16 cellular contexts compared by ENCODE assay signal in genomic region chr2:18903750-18904149, GRCh38.
DNase-seq lines count a peak whose midpoint lies in the region; ATAC-seq and TF ChIP-seq lines count a peak whose summit lies in the region.
"Had no signal": no experiment of that assay in that cellular context is flagged by ENCODE, and none has a peak within 500 bp of the region (broad histone marks: within the 10 kb centered on the region; RNA-seq: fewer than 3 reads in every experiment).

No MANE protein-coding gene starts in this region.

- H3K27me3 Mint-ChIP-seq in neural progenitor cell (ENCODE audit: insufficient read depth, low read depth), result no peaks in the 10 kb centered on the region
- H3K27me3 Mint-ChIP-seq: CD4-positive, alpha-beta T cell; naive thymus-derived CD8-positive, alpha-beta T cell had no signal

- TF ChIP-seq POLR2A in GM18505 (IDR thresholded peaks at IDR 0.05; ENCODE audit: borderline replicate concordance, extremely low read depth, insufficient read depth, insufficient read length), result no peak

- H3K27ac ChIP-seq in PC-9, result no peak overlapping the region
- no peak overlapping the region for H3K27ac ChIP-seq in neural progenitor cell
- H3K27ac ChIP-seq: dorsolateral prefrontal cortex had no signal

- H3K79me2 ChIP-seq in PC-9 (ENCODE audit: low read depth) (no peaks in the 10 kb centered on the region), neural progenitor cell (ENCODE audit: low read depth) (no peaks in the 10 kb centered on the region)

- CTCF ChIA-PET in PC-9 (lab: Charles Lee), result no interaction called here

- H2AFZ ChIP-seq in PC-9 (no peak overlapping the region), neural progenitor cell (replicated peaks) (no peak overlapping the region)

- H3K9ac ChIP-seq in neural progenitor cell, result no peak overlapping the region

- no peaks in the 10 kb centered on the region for H3K36me3 Mint-ChIP-seq in neural progenitor cell

- H4K20me1 ChIP-seq in PC-9 (ENCODE audit: insufficient read depth), result no peaks in the 10 kb centered on the region
- no peaks in the 10 kb centered on the region for H4K20me1 ChIP-seq in neural progenitor cell (ENCODE audit: low read depth)

- no peak overlapping the region for H3K4me2 ChIP-seq in PC-9
- H3K4me2 ChIP-seq in neural progenitor cell, result no peak overlapping the region

- no peaks in the 10 kb centered on the region for H3K27me3 ChIP-seq in PC-9 (ENCODE audit: insufficient read depth, low read depth)
- no peaks in the 10 kb centered on the region for H3K27me3 ChIP-seq in neural progenitor cell
- H3K27me3 ChIP-seq: dorsolateral prefrontal cortex, tibial artery had no signal

- no peak overlapping the region for H3K27ac Mint-ChIP-seq in neural progenitor cell
- H3K27ac Mint-ChIP-seq: CD4-positive, alpha-beta T cell; naive thymus-derived CD8-positive, alpha-beta T cell had no signal

- H3K4me3 ChIP-seq in PC-9 (no peak overlapping the region), neural progenitor cell (no peak overlapping the region)
- H3K4me3 ChIP-seq: dorsolateral prefrontal cortex, tibial artery had no signal

- H3K4me1 ChIP-seq in PC-9 (replicated peaks; ENCODE audit: insufficient read depth), result peaks cover 35% of the 10 kb centered on the region
- no peaks in the 10 kb centered on the region for H3K4me1 ChIP-seq in neural progenitor cell

- TF ChIP-seq CTCF in PC-9 (conservative IDR thresholded peaks at IDR 0.05), result no peak
- no peak for TF ChIP-seq CTCF in neural progenitor cell (IDR thresholded peaks at IDR 0.05)

- H3K36me3 ChIP-seq in PC-9 (ENCODE audit: low read depth), result no peaks in the 10 kb centered on the region
- no peaks in the 10 kb centered on the region for H3K36me3 ChIP-seq in neural progenitor cell
- H3K36me3 ChIP-seq: tibial artery had no signal

- POLR2A ChIA-PET in PC-9 (lab: Charles Lee; ENCODE audit: unreplicated experiment), result no interaction called here

- H3K4me1 Mint-ChIP-seq in neural progenitor cell, result no peaks in the 10 kb centered on the region

- DNase-seq in PC-9 (peak; percentile 51 to 62), DMS79 treated with DMSO at 0.1 percent for 48 hours (lab: John Stamatoyannopoulos, UW) (no peak), SIG-M5 (lab: John Stamatoyannopoulos, UW) (no peak), neural progenitor cell (ENCODE audit: low spot score) (no peak)
- no peak for DNase-seq in stimulated activated CD4-positive, alpha-beta T cell treated with anti-CD3 and anti-CD28 coated beads, Interleukin-4, amount 100 ng/mL, for 24 hours
- DNase-seq: activated CD4-positive, CD25-positive, alpha-beta regulatory T cell; activated naive CD4-positive, alpha-beta T cell treated with Interleukin-2 at 50 U/mL for 16 hours; CD4-positive, alpha-beta T cell; dorsolateral prefrontal cortex; hippocampal formation; naive thymus-derived CD8-positive, alpha-beta T cell; NCI-H1417 treated with DMSO at 0.1 percent for 48 hours; tibial artery had no signal

- H3K9me3 Mint-ChIP-seq in neural progenitor cell, result no peaks in the 10 kb centered on the region
- H3K9me3 Mint-ChIP-seq: CD4-positive, alpha-beta T cell had no signal

- no TSS peak for BruUV-seq in PC-9 (replicated peaks; lab: Mats Ljungman, UMichigan)

- no peak overlapping the region for H3K4me3 Mint-ChIP-seq in neural progenitor cell
- H3K4me3 Mint-ChIP-seq: CD4-positive, alpha-beta T cell; naive thymus-derived CD8-positive, alpha-beta T cell had no signal

- H3K9me2 ChIP-seq in PC-9 (ENCODE audit: insufficient read depth), result no peaks in the 10 kb centered on the region

- intact Hi-C loops in PC-9 (cut with micrococcal nuclease; ENCODE audit: unreplicated experiment), result no loop called here

- peak; percentile 98 for ATAC-seq in GM18505 (IDR thresholded peaks at IDR 0.05; ENCODE audit: unreplicated experiment)
- peak; percentile 99 for ATAC-seq in GM21381 (IDR thresholded peaks at IDR 0.05; ENCODE audit: unreplicated experiment)
- ATAC-seq in HG03060 (IDR thresholded peaks at IDR 0.05; ENCODE audit: low read depth, unreplicated experiment), result peak; percentile 86
- ATAC-seq: naive thymus-derived CD8-positive, alpha-beta T cell had no signal

- H3K9me3 ChIP-seq in PC-9 (ENCODE audit: insufficient read depth, low read depth), result peaks cover 9% of the 10 kb centered on the region
- H3K9me3 ChIP-seq in neural progenitor cell (ENCODE audit: low read depth), result no peaks in the 10 kb centered on the region
- H3K9me3 ChIP-seq: tibial artery had no signal

- H3F3A ChIP-seq in PC-9 (ENCODE audit: insufficient read depth, low read depth), result no peaks in the 10 kb centered on the region
- H3F3A ChIP-seq in neural progenitor cell (ENCODE audit: low read depth), result no peaks in the 10 kb centered on the region

Comparison
In these comparisons a context has a peak if more than half of its experiments do, and no peak if none do; other contexts are left out.
1. DNase-seq: peak in PC-9 (2 of 2); none in DMS79 treated with DMSO at 0.1 percent for 48 hours (single experiment), SIG-M5 (single experiment), neural progenitor cell (single experiment) and stimulated activated CD4-positive, alpha-beta T cell treated with anti-CD3 and anti-CD28 coated beads, Interleukin-4, amount 100 ng/mL, for 24 hours (single experiment).
2. Peak in every context shown above with its lines, with median percentiles within 50 percentile points of each other: ATAC-seq.